Comparison of ENCODE assay signal across 8 cellular contexts in genomic region chr11:72471005-72471898, GRCh38. TPM values are rescaled to one million over a fixed set of nuclear protein-coding genes. Genes with fewer than 3 reads are reported as not detected.
DNase-seq lines count a peak whose midpoint lies in the region; ATAC-seq and TF ChIP-seq lines count a peak whose summit lies in the region.

No MANE protein-coding gene starts in this region.

- no peaks in the 10 kb centered on the region for H3K36me3 Mint-ChIP-seq in activated naive CD8-positive, alpha-beta T cell treated with anti-CD3 and anti-CD28 coated beads, Interleukin-2, amount 10 ng/mL, durations not matched to agents 7 days and 5 days

- H3K9ac ChIP-seq in SU-DHL-6 (ENCODE audit: low read length): no peak overlapping the region

- peaks cover 61% of the 10 kb centered on the region for H3K27me3 Mint-ChIP-seq in activated naive CD8-positive, alpha-beta T cell treated with anti-CD3 and anti-CD28 coated beads, Interleukin-2, amount 10 ng/mL, durations not matched to agents 7 days and 5 days

- H3K4me1 Mint-ChIP-seq in activated naive CD8-positive, alpha-beta T cell treated with anti-CD3 and anti-CD28 coated beads, Interleukin-2, amount 10 ng/mL, durations not matched to agents 7 days and 5 days: peaks cover 2% of the 10 kb centered on the region

- H3K27ac ChIP-seq in SU-DHL-6 (ENCODE audit: low read depth, low read length): no peak overlapping the region

- peak overlapping the region; percentile 22 for H3K4me2 ChIP-seq in SU-DHL-6 (ENCODE audit: low read depth, low read length, poor library complexity, severe bottlenecking)

- H3F3A ChIP-seq in SU-DHL-6 (ENCODE audit: insufficient read depth): no peaks in the 10 kb centered on the region

- H3K27me3 ChIP-seq in GM06990 (replicated peaks; ENCODE audit: control insufficient read depth, insufficient read depth, low read length) (no peaks in the 10 kb centered on the region; the same call in none of the 2 replicates), SU-DHL-6 (ENCODE audit: low read length) (no peaks in the 10 kb centered on the region)

- no peaks in the 10 kb centered on the region for H3K9me3 Mint-ChIP-seq in activated naive CD8-positive, alpha-beta T cell treated with anti-CD3 and anti-CD28 coated beads, Interleukin-2, amount 10 ng/mL, durations not matched to agents 7 days and 5 days

- intact Hi-C loops in left cardiac atrium (cut with DNase I): loop anchor here (10.0 kb wide), 3 partner anchors 104 to 214 kb away; no protein-coding TSS in a partner anchor

- peak overlapping the region; percentile 68 for H3K4me3 Mint-ChIP-seq in activated naive CD8-positive, alpha-beta T cell treated with anti-CD3 and anti-CD28 coated beads, Interleukin-2, amount 10 ng/mL, durations not matched to agents 7 days and 5 days

- POLR2A ChIA-PET in activated naive CD8-positive, alpha-beta T cell treated with anti-CD3 and anti-CD28 coated beads, Interleukin-2, amount 10 ng/mL, durations not matched to agents 7 days and 5 days (lab: Charles Lee): no interaction called here

- H4K20me1 ChIP-seq in SU-DHL-6 (ENCODE audit: low read depth, low read length): no peaks in the 10 kb centered on the region

- no peaks in the 10 kb centered on the region for H3K36me3 ChIP-seq in GM06990 (ENCODE audit: control insufficient read depth, insufficient read depth, low read length)
- H3K36me3 ChIP-seq in SU-DHL-6 (ENCODE audit: low read length): no peaks in the 10 kb centered on the region

- no peaks in the 10 kb centered on the region for H3K79me2 ChIP-seq in SU-DHL-6 (ENCODE audit: insufficient read depth, low read length)

- no peak overlapping the region for H3K27ac Mint-ChIP-seq in activated naive CD8-positive, alpha-beta T cell treated with anti-CD3 and anti-CD28 coated beads, Interleukin-2, amount 10 ng/mL, durations not matched to agents 7 days and 5 days

- peak; percentile 84 for ATAC-seq in activated naive CD8-positive, alpha-beta T cell treated with anti-CD3 and anti-CD28 coated beads, Interleukin-2, amount 10 ng/mL, durations not matched to agents 7 days and 5 days (ENCODE audit: low read depth)
- peak; percentile 86 to 91 for ATAC-seq in left cardiac atrium
- ATAC-seq in HG03442 (IDR thresholded peaks at IDR 0.05; ENCODE audit: unreplicated experiment): no peak
- ATAC-seq in HG03139 (IDR thresholded peaks at IDR 0.05; ENCODE audit: unreplicated experiment): no peak

- TF ChIP-seq CTCF in GM06990 (IDR thresholded peaks at IDR 0.05; ENCODE audit: insufficient read depth, low read length, poor library complexity, severe bottlenecking): peak; percentile 85
- TF ChIP-seq CTCF in SU-DHL-6 (IDR thresholded peaks at IDR 0.05; ENCODE audit: insufficient read depth, low read length, poor library complexity, severe bottlenecking): peak; percentile 88

- H3K4me3 ChIP-seq in GM06990 (replicated peaks; ENCODE audit: low read depth, low read length): no peak overlapping the region
- no peak overlapping the region for H3K4me3 ChIP-seq in SU-DHL-6 (ENCODE audit: insufficient read depth, low read length, poor library complexity, severe bottlenecking)

- DNase-seq in GM06990 (ENCODE audit: extremely low read depth, insufficient read length): peak; percentile 13
- peak; percentile 80 for DNase-seq in NCI-H1105 treated with DMSO at 0.1 percent for 48 hours (lab: John Stamatoyannopoulos, UW)
- peak; percentile 54 for DNase-seq in activated naive CD8-positive, alpha-beta T cell treated with anti-CD3 and anti-CD28 coated beads, Interleukin-2, amount 10 ng/mL, durations not matched to agents 7 days and 5 days
- DNase-seq in left cardiac atrium: peak; percentile 62
- DNase-seq in pulmonary artery endothelial cell (ENCODE audit: low read depth, low spot score): peak; percentile 27

- peak overlapping the region; percentile 67 for H2AFZ ChIP-seq in SU-DHL-6 (ENCODE audit: low read depth, low read length, severe bottlenecking)

- no peaks in the 10 kb centered on the region for H3K9me2 ChIP-seq in SU-DHL-6 (replicated peaks; ENCODE audit: insufficient read depth, low read length)

- H3K9me3 ChIP-seq in SU-DHL-6 (ENCODE audit: insufficient read depth, low read length): no peaks in the 10 kb centered on the region

RNA-seq across cellular contexts. Expression of gene CLPB, which starts 36.9 kb away (rescaled TPM):
- 10 to 100 TPM; 21.6 to 23.2 TPM for total RNA-seq in activated naive CD8-positive, alpha-beta T cell treated with anti-CD3 and anti-CD28 coated beads, Interleukin-2, amount 10 ng/mL, durations not matched to agents 7 days and 5 days
- total RNA-seq in left cardiac atrium (10 to 100 TPM; 19.9 to 21.8 TPM), pulmonary artery endothelial cell (45.5 and 75.0 TPM in 2 replicates)

Comparison
In these comparisons a context has a peak if more than half of its experiments do, and no peak if none do; other contexts are left out.
1. DNase-seq: peak in every context shown above with its lines; median percentile 80 in NCI-H1105 treated with DMSO at 0.1 percent for 48 hours; 62 in left cardiac atrium; 54 in activated naive CD8-positive, alpha-beta T cell treated with anti-CD3 and anti-CD28 coated beads, Interleukin-2, amount 10 ng/mL, durations not matched to agents 7 days and 5 days; 27 in pulmonary artery endothelial cell; 13 in GM06990.
2. ATAC-seq: peak in activated naive CD8-positive, alpha-beta T cell treated with anti-CD3 and anti-CD28 coated beads, Interleukin-2, amount 10 ng/mL, durations not matched to agents 7 days and 5 days (single experiment) and left cardiac atrium (2 of 2); none in HG03442 (single experiment) and HG03139 (single experiment).